Comparison of ENCODE assay signal across 23 cellular contexts in the genomic region with DNA sequence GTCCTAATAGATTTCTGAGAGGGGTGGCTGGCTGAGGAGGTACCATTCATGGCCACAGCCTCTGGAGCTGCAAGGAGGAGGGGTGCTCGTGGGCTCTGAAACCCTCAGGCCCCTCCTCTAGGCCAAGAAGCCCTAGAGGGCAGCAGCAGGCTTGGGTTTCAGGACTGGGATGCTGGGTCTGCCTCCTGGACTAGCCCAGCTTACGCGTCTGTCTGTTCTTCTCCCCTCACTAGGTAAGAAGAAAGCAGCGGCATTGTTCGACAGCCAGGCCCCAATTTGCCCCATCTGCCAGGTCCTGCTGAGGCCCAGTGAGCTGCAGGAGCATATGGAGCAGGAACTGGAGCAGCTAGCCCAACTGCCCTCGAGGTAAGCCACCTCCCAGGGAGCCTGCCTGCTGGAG.
"Had no signal": no experiment of that assay in that cellular context is flagged by ENCODE, and none has a peak within 500 bp of the region (broad histone marks: within the 10 kb centered on the region; RNA-seq: fewer than 3 reads in every experiment).

No MANE protein-coding gene starts in this region.

- H2AFZ ChIP-seq: parathyroid adenoma had no signal

- H3K4me3 Mint-ChIP-seq: activated CD8-positive, alpha-beta T cell treated with anti-CD3 and anti-CD28 coated beads for 36 hours; activated naive CD4-positive, alpha-beta T cell treated with anti-CD3 and anti-CD28 coated beads, Interleukin-2, amount 50 U/mL, for 24 hours; mesothelial cell of epicardium; naive thymus-derived CD4-positive, alpha-beta T cell; stimulated activated naive B cell treated with anti-CD40 and anti-IgM and Interleukin-4, amounts not matched to agents 10 μg/mL and 1 μg/mL and 100 μg/mL, for 72 hours had no signal

- H3K79me2 ChIP-seq: parathyroid adenoma had no signal

- H3K4me1 ChIP-seq: colonic mucosa, parathyroid adenoma, upper lobe of right lung had no signal

- H3K27ac Mint-ChIP-seq: activated CD8-positive, alpha-beta T cell treated with anti-CD3 and anti-CD28 coated beads for 36 hours; activated naive CD4-positive, alpha-beta T cell treated with anti-CD3 and anti-CD28 coated beads, Interleukin-2, amount 50 U/mL, for 24 hours; activated T-helper 2 cell treated with anti-CD3 and anti-CD28 coated beads, Interferon-gamma antibody, Interleukin-2, Interleukin-4, amounts not matched to agents 10 μg/mL and 5 μg/mL and 100 μg/mL, durations not matched to agents 14 hours and 24 hours and 36 hours; mesothelial cell of epicardium; naive thymus-derived CD4-positive, alpha-beta T cell; stimulated activated naive B cell treated with anti-CD40 and anti-IgM and Interleukin-4, amounts not matched to agents 10 μg/mL and 1 μg/mL and 100 μg/mL, for 72 hours had no signal

- H3K36me3 Mint-ChIP-seq: activated naive CD4-positive, alpha-beta T cell treated with anti-CD3 and anti-CD28 coated beads, Interleukin-2, amount 50 U/mL, for 24 hours; mesothelial cell of epicardium; naive thymus-derived CD4-positive, alpha-beta T cell; stimulated activated naive B cell treated with anti-CD40 and anti-IgM and Interleukin-4, amounts not matched to agents 10 μg/mL and 1 μg/mL and 100 μg/mL, for 72 hours had no signal

- H3K27ac ChIP-seq: colonic mucosa, left ventricle myocardium inferior, parathyroid adenoma, stomach, suprapubic skin, tibial artery, upper lobe of right lung had no signal

- H3K9me3 ChIP-seq: colonic mucosa, left ventricle myocardium inferior, stomach, suprapubic skin, tibial artery, upper lobe of right lung had no signal

- H3K9ac ChIP-seq: parathyroid adenoma had no signal

- H3K27me3 Mint-ChIP-seq: activated CD8-positive, alpha-beta T cell treated with anti-CD3 and anti-CD28 coated beads for 36 hours; activated naive CD4-positive, alpha-beta T cell treated with anti-CD3 and anti-CD28 coated beads, Interleukin-2, amount 50 U/mL, for 24 hours had no signal

- H3K4me3 ChIP-seq: colonic mucosa, left ventricle myocardium inferior, stomach, suprapubic skin, tibial artery, upper lobe of right lung had no signal

- H3K27me3 ChIP-seq: upper lobe of right lung had no signal

- H3K9me3 Mint-ChIP-seq: activated CD8-positive, alpha-beta T cell treated with anti-CD3 and anti-CD28 coated beads for 36 hours; activated naive CD4-positive, alpha-beta T cell treated with anti-CD3 and anti-CD28 coated beads, Interleukin-2, amount 50 U/mL, for 24 hours; activated T-helper 2 cell treated with anti-CD3 and anti-CD28 coated beads, Interferon-gamma antibody, Interleukin-2, Interleukin-4, amounts not matched to agents 10 μg/mL and 5 μg/mL and 100 μg/mL, durations not matched to agents 14 hours and 24 hours and 36 hours; mesothelial cell of epicardium; naive thymus-derived CD4-positive, alpha-beta T cell; stimulated activated naive B cell treated with anti-CD40 and anti-IgM and Interleukin-4, amounts not matched to agents 10 μg/mL and 1 μg/mL and 100 μg/mL, for 72 hours had no signal

- ATAC-seq: activated CD8-positive, alpha-beta T cell treated with anti-CD3 and anti-CD28 coated beads for 36 hours; naive thymus-derived CD4-positive, alpha-beta T cell; right cardiac atrium; stimulated activated naive B cell treated with anti-CD40 and anti-IgM and Interleukin-4, amounts not matched to agents 10 μg/mL and 1 μg/mL and 100 μg/mL, for 72 hours; upper lobe of right lung had no signal

- DNase-seq: activated CD4-positive, alpha-beta T cell treated with anti-CD3 and anti-CD28 coated beads for 1 hour; activated CD4-positive, alpha-beta T cell treated with anti-CD3 and anti-CD28 coated beads, Interleukin-2, amount 50 U/mL, for 1 hour; activated CD8-positive, alpha-beta T cell treated with anti-CD3 and anti-CD28 coated beads for 36 hours; activated T-cell treated with anti-CD3 and anti-CD28 coated beads, Interleukin-2, amount 50 U/mL, for 48 hours; colonic mucosa; effector CD8-positive, alpha-beta T cell; islet precursor cell; left ventricle myocardium inferior; naive thymus-derived CD4-positive, alpha-beta T cell; occipital lobe; right cardiac atrium; stimulated activated CD4-positive, alpha-beta T cell treated with anti-CD3 and anti-CD28 coated beads, Interleukin-15, amount 100 ng/mL, for 24 hours; stimulated activated CD4-positive, alpha-beta T cell treated with anti-CD3 and anti-CD28 coated beads, Interleukin-2, amount 100 ng/mL, for 24 hours; stimulated activated naive B cell treated with anti-CD40 and anti-IgM and Interleukin-4, amounts not matched to agents 10 μg/mL and 1 μg/mL and 100 μg/mL, for 72 hours; stomach; T-helper 9 cell; tibial artery; upper lobe of right lung had no signal

- H3K4me1 Mint-ChIP-seq: activated naive CD4-positive, alpha-beta T cell treated with anti-CD3 and anti-CD28 coated beads, Interleukin-2, amount 50 U/mL, for 24 hours; naive thymus-derived CD4-positive, alpha-beta T cell; stimulated activated naive B cell treated with anti-CD40 and anti-IgM and Interleukin-4, amounts not matched to agents 10 μg/mL and 1 μg/mL and 100 μg/mL, for 72 hours had no signal

- H3K36me3 ChIP-seq: colonic mucosa, left ventricle myocardium inferior, stomach, suprapubic skin, tibial artery, upper lobe of right lung had no signal
